ENCODE assay signal across 8 cellular contexts in genomic region chr3:69763976-69764851, GRCh38. TPM values are rescaled to one million over a fixed set of nuclear protein-coding genes. Genes with fewer than 3 reads are reported as not detected.
A peak's percentile ranks its signal among the peaks of the same experiment; 100 is the strongest.
DNase-seq lines count a peak whose midpoint lies in the region; ATAC-seq and TF ChIP-seq lines count a peak whose summit lies in the region.

No MANE protein-coding gene starts in this region.

- no peak overlapping the region for H3K9ac ChIP-seq in Karpas-422 (ENCODE audit: low read length)

- no peaks in the 10 kb centered on the region for H3K79me2 ChIP-seq in Karpas-422 (ENCODE audit: low read length)

- H3K27me3 ChIP-seq in Karpas-422 (ENCODE audit: low read length), result no peaks in the 10 kb centered on the region
- H3K27me3 ChIP-seq in psoas muscle (ENCODE audit: insufficient read depth in 3 of 3, low read length in 2 of 3), result no peaks in the 10 kb centered on the region
- H3K27me3 ChIP-seq in body of pancreas, result no peaks in the 10 kb centered on the region
- H3K27me3 ChIP-seq in tibial nerve, result no peaks in the 10 kb centered on the region

- H3K36me3 ChIP-seq in Karpas-422 (ENCODE audit: insufficient read depth, low read length) (no peaks in the 10 kb centered on the region), psoas muscle (ENCODE audit: insufficient read depth in 1 of 2, low read depth in 1 of 2) (no peaks in the 10 kb centered on the region), body of pancreas (replicated peaks in 1 of 2; ENCODE audit: insufficient read depth in 1 of 2, low read depth in 2 of 2) (no peaks in the 10 kb centered on the region), tibial nerve (no peaks in the 10 kb centered on the region)

- H4K20me1 ChIP-seq in Karpas-422 (ENCODE audit: insufficient read depth, low read depth, low read length), result no peaks in the 10 kb centered on the region

- intact Hi-C loops in psoas muscle (cut with DNase I) (no loop called here), body of pancreas (cut with DNase I) (no loop called here)

- CTCF ChIA-PET in HEK293T (lab: Yijun Ruan, JAX), result no interaction called here

- WGBS in psoas muscle, 3 donors, result 28 to 41% (median 37%) methylated on average over 5 of the region's 5 CpGs
- WGBS in body of pancreas, 2 donors, result 54 to 57% methylated on average over 5 of the region's 5 CpGs
- WGBS in tibial nerve, 2 donors, result 51 to 65% methylated on average over 5 of the region's 5 CpGs

- TF ChIP-seq POLR2A in body of pancreas (IDR thresholded peaks at IDR 0.05) (no peak), tibial nerve (IDR thresholded peaks at IDR 0.05) (no peak)

- TF ChIP-seq CTCF in psoas muscle (IDR thresholded peaks at IDR 0.05) (no peak), body of pancreas (IDR thresholded peaks at IDR 0.05) (no peak), tibial nerve (IDR thresholded peaks at IDR 0.05) (no peak)

- H3K9me3 ChIP-seq in Karpas-422 (ENCODE audit: low read length), result no peaks in the 10 kb centered on the region
- no peaks in the 10 kb centered on the region for H3K9me3 ChIP-seq in psoas muscle
- no peaks in the 10 kb centered on the region for H3K9me3 ChIP-seq in body of pancreas
- no peaks in the 10 kb centered on the region for H3K9me3 ChIP-seq in tibial nerve

- no peak overlapping the region for H3K4me2 ChIP-seq in Karpas-422 (ENCODE audit: low read depth, low read length, poor library complexity, severe bottlenecking)

- POLR2A ChIA-PET in HEK293T (lab: Yijun Ruan, JAX), result no interaction called here

- H3K27ac ChIP-seq in Karpas-422 (ENCODE audit: low read length) (no peak overlapping the region), psoas muscle (peak overlapping the region; percentile 61), body of pancreas (peak overlapping the region in 1 of 4 donors; percentile 46), tibial nerve (peak overlapping the region in 2 of 4 donors; percentile 64 to 76)

- H2AFZ ChIP-seq in Karpas-422 (ENCODE audit: low read length), result no peak overlapping the region

- peak; percentile 72 for ATAC-seq in GM18511 (IDR thresholded peaks at IDR 0.05; ENCODE audit: unreplicated experiment)
- peak in 1 of 4 donors; percentile 28 for ATAC-seq in psoas muscle
- ATAC-seq in body of pancreas, result no peak

- TF ChIP-seq EP300 in tibial nerve (IDR thresholded peaks at IDR 0.05), result no peak

- H3K4me3 ChIP-seq in Karpas-422 (ENCODE audit: low read length), result no peak overlapping the region
- peak overlapping the region; percentile 26 for H3K4me3 ChIP-seq in psoas muscle
- no peak overlapping the region for H3K4me3 ChIP-seq in body of pancreas
- no peak overlapping the region for H3K4me3 ChIP-seq in tibial nerve

- H3K4me1 ChIP-seq in Karpas-422 (ENCODE audit: low read length) (peaks cover 12% of the 10 kb centered on the region), psoas muscle (peaks cover 55% of the 10 kb centered on the region), body of pancreas (peaks cover 45% of the 10 kb centered on the region), tibial nerve (peaks cover 0 to 51% (median 6%) of the 10 kb centered on the region in 4 donors)

- no peaks in the 10 kb centered on the region for H3K9me2 ChIP-seq in Karpas-422 (replicated peaks; ENCODE audit: insufficient read depth, low read length)

- DNase-seq in Karpas-422 (peak; percentile 59), dermis microvascular lymphatic vessel endothelial cell (ENCODE audit: low read depth in 2 of 2) (peak; percentile 77 to 89), psoas muscle (no peak), body of pancreas (no peak), HEK293T (ENCODE audit: extremely low spot score) (no peak), tibial nerve (ENCODE audit: low spot score in 2 of 2) (no peak)
- DNase-seq in stimulated activated CD4-positive, alpha-beta T cell treated with anti-CD3 and anti-CD28 coated beads, Interleukin-4, amount 100 ng/mL, for 4 hours, result no peak

TF ChIP-seq in HEK293T, 16 proteins besides CTCF, POLR2A, EP300 and RAD21:
- no peak for TF ChIP-seq L3MBTL2 (conservative IDR thresholded peaks at IDR 0.05)
- no peak for TF ChIP-seq NFRKB (IDR thresholded peaks at IDR 0.05)
- no peak for TF ChIP-seq PKNOX1 (IDR thresholded peaks at IDR 0.05)
- TF ChIP-seq SP1 (IDR thresholded peaks at IDR 0.05), result no peak
- no peak for TF ChIP-seq BHLHE40 (IDR thresholded peaks at IDR 0.05; ENCODE audit: borderline replicate concordance)
- TF ChIP-seq HDGF (IDR thresholded peaks at IDR 0.05; ENCODE audit: borderline replicate concordance), result no peak
- TF ChIP-seq ARNT (IDR thresholded peaks at IDR 0.05), result no peak
- no peak for TF ChIP-seq FOXA1 (IDR thresholded peaks at IDR 0.05)
- TF ChIP-seq LEF1 (IDR thresholded peaks at IDR 0.05; ENCODE audit: borderline replicate concordance), result no peak
- TF ChIP-seq ZNF384 (IDR thresholded peaks at IDR 0.05), result no peak
- no peak for TF ChIP-seq SUZ12 (IDR thresholded peaks at IDR 0.05)
- no peak for TF ChIP-seq TARDBP (IDR thresholded peaks at IDR 0.05)
- no peak for TF ChIP-seq FOXM1 (IDR thresholded peaks at IDR 0.05; ENCODE audit: borderline replicate concordance)

RNA-seq across cellular contexts. Expression of gene MITF, which starts 24.9 kb away (rescaled TPM):
- not detected in 2 replicates for total RNA-seq in Karpas-422 (2014; rRNA removed; shearing (Covaris generic); ENCODE audit: low replicate concordance)
- total RNA-seq in dermis microvascular lymphatic vessel endothelial cell (3.0 and 5.7 TPM in 2 replicates), psoas muscle (10 to 100 TPM; 48.2 to 98.1 (median 62.8) TPM), body of pancreas (10 to 100 TPM in 1 of 2 donors, 1 to 10 TPM in 1; 9.3 to 12.2 TPM), tibial nerve (10 to 100 TPM; 10.3 to 26.9 (median 15.5) TPM)
- polyA plus RNA-seq in psoas muscle, result 10 to 100 TPM; 11.8 to 49.9 (median 29.0) TPM

Comparison
In these comparisons a context has a peak if more than half of its experiments do, and no peak if none do; other contexts are left out.
1. DNase-seq: peak in Karpas-422 (single experiment) and dermis microvascular lymphatic vessel endothelial cell (2 of 2); none in psoas muscle (0 of 2), body of pancreas (0 of 4), stimulated activated CD4-positive, alpha-beta T cell treated with anti-CD3 and anti-CD28 coated beads, Interleukin-4, amount 100 ng/mL, for 4 hours (0 of 2), HEK293T (single experiment) and tibial nerve (0 of 2).